In the genomic region with DNA sequence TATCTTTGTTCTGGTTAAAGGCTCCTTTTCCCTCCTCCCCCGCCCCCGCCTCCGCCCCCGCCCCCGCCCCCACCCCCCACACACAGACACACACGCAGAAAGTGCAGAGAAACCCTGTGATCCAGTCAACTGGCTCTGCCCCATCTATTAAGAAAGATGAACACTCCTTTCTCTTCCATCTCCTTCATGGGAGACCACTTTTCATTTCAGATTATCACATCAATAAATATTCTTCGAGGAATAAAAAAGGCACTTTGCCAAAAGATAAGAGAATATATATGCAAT, we compare ENCODE assay signal across 11 cellular contexts.
DNase-seq lines count a peak whose midpoint lies in the region; ATAC-seq and TF ChIP-seq lines count a peak whose summit lies in the region.
"Had no signal": no experiment of that assay in that cellular context is flagged by ENCODE, and none has a peak within 500 bp of the region (broad histone marks: within the 10 kb centered on the region; RNA-seq: fewer than 3 reads in every experiment).

No MANE protein-coding gene starts in this region.

- no peak overlapping the region for H2AFZ ChIP-seq in smooth muscle cell (ENCODE audit: low read depth)

- H3K4me3 ChIP-seq in GM12865 (ENCODE audit: low read depth, low read length) (peak overlapping the region; percentile 42), SJSA1 (peak overlapping the region; percentile 39), gastroesophageal sphincter (peak overlapping the region; percentile 40 to 57), smooth muscle cell (peak overlapping the region; percentile 50)

- WGBS in gastroesophageal sphincter (ENCODE audit: low coverage in 1 of 2), 2 donors = 0% methylated on average over 1 of the region's 7 CpGs
- WGBS in smooth muscle cell (ENCODE audit: low lambda C conversion rate) = 7% methylated on average over 5 of the region's 7 CpGs

- no peak overlapping the region for H3K4me3 Mint-ChIP-seq in stimulated activated memory B cell treated with anti-CD40 and anti-IgM and Interleukin-4, amounts not matched to agents 10 μg/mL and 1 μg/mL and 100 μg/mL, for 72 hours
- H3K4me3 Mint-ChIP-seq: activated naive CD4-positive, alpha-beta T cell treated with anti-CD3 and anti-CD28 coated beads, Interleukin-2, amount 10 ng/mL, durations not matched to agents 7 days and 5 days; stimulated activated naive B cell treated with anti-CD40 and anti-IgM and Interleukin-4, amounts not matched to agents 10 μg/mL and 1 μg/mL and 100 μg/mL, for 72 hours had no signal

- H3K4me1 ChIP-seq in SJSA1 (replicated peaks) (peaks cover 14% of the 10 kb centered on the region), gastroesophageal sphincter (peaks cover 0 to 65% (median 19%) of the 10 kb centered on the region in 3 donors), smooth muscle cell (ENCODE audit: low read depth) (peaks cover 14% of the 10 kb centered on the region)

- H4K20me1 ChIP-seq in smooth muscle cell (ENCODE audit: low read depth) = no peaks in the 10 kb centered on the region

- DNase-seq in GM12865 (ENCODE audit: low read depth) (no peak), SJSA1 (ENCODE audit: low read depth in 1 of 2, low spot score in 2 of 2) (no peak), smooth muscle cell (lab: John Stamatoyannopoulos, UW; ENCODE audit: unreplicated experiment) (no peak), NCI-H524 (lab: John Stamatoyannopoulos, UW) (no peak), EL (no peak)
- no peak for DNase-seq in activated naive CD4-positive, alpha-beta T cell treated with Interleukin-2 at 50 U/mL for 16 hours

- H3K27ac ChIP-seq in SJSA1 (no peak overlapping the region), gastroesophageal sphincter (no peak overlapping the region), smooth muscle cell (ENCODE audit: low read depth) (no peak overlapping the region)
- H3K27ac ChIP-seq: HL-60 had no signal

- H3K9ac ChIP-seq in smooth muscle cell (ENCODE audit: low read depth) = no peak overlapping the region

- TF ChIP-seq CTCF in GM12865 (IDR thresholded peaks at IDR 0.05; ENCODE audit: insufficient read depth, low read depth, low read length, missing control alignments) (no peak), gastroesophageal sphincter (IDR thresholded peaks at IDR 0.05) (no peak), smooth muscle cell (IDR thresholded peaks at IDR 0.05; ENCODE audit: borderline replicate concordance, insufficient read depth, poor library complexity, severe bottlenecking) (no peak)

- H3K4me2 ChIP-seq in smooth muscle cell = peak overlapping the region; percentile 93

- no peaks in the 10 kb centered on the region for H3K9me3 ChIP-seq in SJSA1 (replicated peaks)
- no peaks in the 10 kb centered on the region for H3K9me3 ChIP-seq in gastroesophageal sphincter
- no peaks in the 10 kb centered on the region for H3K9me3 ChIP-seq in smooth muscle cell (replicated peaks; ENCODE audit: low read depth)

- H3K4me1 Mint-ChIP-seq in stimulated activated memory B cell treated with anti-CD40 and anti-IgM and Interleukin-4, amounts not matched to agents 10 μg/mL and 1 μg/mL and 100 μg/mL, for 72 hours = peaks cover 14% of the 10 kb centered on the region

- H3K9me3 Mint-ChIP-seq in stimulated activated memory B cell treated with anti-CD40 and anti-IgM and Interleukin-4, amounts not matched to agents 10 μg/mL and 1 μg/mL and 100 μg/mL, for 72 hours = no peaks in the 10 kb centered on the region
- H3K9me3 Mint-ChIP-seq: activated naive CD4-positive, alpha-beta T cell treated with anti-CD3 and anti-CD28 coated beads, Interleukin-2, amount 10 ng/mL, durations not matched to agents 7 days and 5 days had no signal

- H3K36me3 ChIP-seq in SJSA1 (no peaks in the 10 kb centered on the region), gastroesophageal sphincter (no peaks in the 10 kb centered on the region), smooth muscle cell (ENCODE audit: low read depth) (no peaks in the 10 kb centered on the region)

- no peak for TF ChIP-seq POLR2A in gastroesophageal sphincter (IDR thresholded peaks at IDR 0.05)

- no peaks in the 10 kb centered on the region; the same call in 1 of the 2 replicates for H3K27me3 ChIP-seq in SJSA1 (replicated peaks)
- peaks cover 93% of the 10 kb centered on the region for H3K27me3 ChIP-seq in gastroesophageal sphincter
- H3K27me3 ChIP-seq in smooth muscle cell (ENCODE audit: low read depth) = peaks cover 61% of the 10 kb centered on the region

- H3K36me3 Mint-ChIP-seq in stimulated activated memory B cell treated with anti-CD40 and anti-IgM and Interleukin-4, amounts not matched to agents 10 μg/mL and 1 μg/mL and 100 μg/mL, for 72 hours = no peaks in the 10 kb centered on the region
- H3K36me3 Mint-ChIP-seq: stimulated activated naive B cell treated with anti-CD40 and anti-IgM and Interleukin-4, amounts not matched to agents 10 μg/mL and 1 μg/mL and 100 μg/mL, for 72 hours had no signal

- ATAC-seq in gastroesophageal sphincter = no peak
- ATAC-seq in stimulated activated memory B cell treated with anti-CD40 and anti-IgM and Interleukin-4, amounts not matched to agents 10 μg/mL and 1 μg/mL and 100 μg/mL, for 72 hours = no peak

- TF ChIP-seq EP300 in gastroesophageal sphincter (IDR thresholded peaks at IDR 0.05) = no peak

- H3F3A ChIP-seq in smooth muscle cell (ENCODE audit: low read depth) = no peaks in the 10 kb centered on the region

- H3K27me3 Mint-ChIP-seq in stimulated activated memory B cell treated with anti-CD40 and anti-IgM and Interleukin-4, amounts not matched to agents 10 μg/mL and 1 μg/mL and 100 μg/mL, for 72 hours = no peaks in the 10 kb centered on the region

- no peak overlapping the region for H3K27ac Mint-ChIP-seq in stimulated activated memory B cell treated with anti-CD40 and anti-IgM and Interleukin-4, amounts not matched to agents 10 μg/mL and 1 μg/mL and 100 μg/mL, for 72 hours
- H3K27ac Mint-ChIP-seq: activated naive CD4-positive, alpha-beta T cell treated with anti-CD3 and anti-CD28 coated beads, Interleukin-2, amount 10 ng/mL, durations not matched to agents 7 days and 5 days; stimulated activated naive B cell treated with anti-CD40 and anti-IgM and Interleukin-4, amounts not matched to agents 10 μg/mL and 1 μg/mL and 100 μg/mL, for 72 hours had no signal

- no peaks in the 10 kb centered on the region for H3K79me2 ChIP-seq in smooth muscle cell (ENCODE audit: low read depth)
